In genomic region chr11:114088836-114089235, GRCh38 we compare ENCODE assay signal across 19 cellular contexts. TPM values are rescaled to one million over a fixed set of nuclear protein-coding genes. Genes with fewer than 3 reads are reported as not detected.
DNase-seq lines count a peak whose midpoint lies in the region; ATAC-seq and TF ChIP-seq lines count a peak whose summit lies in the region.
"Had no signal": no experiment of that assay in that cellular context is flagged by ENCODE, and none has a peak within 500 bp of the region (broad histone marks: within the 10 kb centered on the region; RNA-seq: fewer than 3 reads in every experiment).

No MANE protein-coding gene starts in this region.

- WGBS in stomach, 5 donors: 73 to 92% (median 87%) methylated on average over 7 of the region's 7 CpGs

- DNase-seq in effector memory CD8-positive, alpha-beta T cell: no peak
- DNase-seq in midbrain (lab: John Stamatoyannopoulos, UW): peak; percentile 80
- DNase-seq in stomach: no peak
- DNase-seq in NCI-H1436 (lab: John Stamatoyannopoulos, UW): no peak
- DNase-seq in NCI-H82 treated with DMSO at 0.1 percent for 48 hours (lab: John Stamatoyannopoulos, UW; ENCODE audit: unreplicated experiment): no peak
- DNase-seq in NCI-H2107 (lab: John Stamatoyannopoulos, UW): no peak
- DNase-seq: activated CD8-positive, alpha-beta memory T cell treated with anti-CD3 and anti-CD28 coated beads, Interleukin-2, amount 10 ng/mL, durations not matched to agents 7 days and 5 days; activated naive CD4-positive, alpha-beta T cell treated with anti-CD3 and anti-CD28 coated beads for 36 hours; AML-193; foreskin keratinocyte; NCI-H146; NCI-H510A; OCI-M1; stimulated activated CD4-positive, alpha-beta T cell treated with anti-CD3 and anti-CD28 coated beads, Interleukin-2, amount 100 ng/mL, for 24 hours; upper lobe of right lung had no signal

- intact Hi-C loops in stomach (cut with DNase I; ENCODE audit: low total_unique reads): loop anchor here (10.0 kb wide), 1 partner anchor 46 kb away; no protein-coding TSS in a partner anchor

- H3K79me2 ChIP-seq in Loucy (ENCODE audit: insufficient read depth, low read length): peaks cover 4% of the 10 kb centered on the region; the same call in 1 of the 2 replicates

- H3K4me1 Mint-ChIP-seq in effector memory CD8-positive, alpha-beta T cell (ENCODE audit: low read depth in 2 of 2): peaks cover 9 to 66% of the 10 kb centered on the region in 2 donors

- H3K27ac ChIP-seq in stomach: peak overlapping the region in 3 of 5 donors; percentile 7 to 40 (median 9)
- H3K27ac ChIP-seq: foreskin keratinocyte, KMS-11, upper lobe of right lung had no signal

- H3K9ac ChIP-seq in Loucy (ENCODE audit: low read depth, low read length, poor library complexity, severe bottlenecking): peak overlapping the region; percentile 42
- H3K9ac ChIP-seq: KMS-11 had no signal

- no peaks in the 10 kb centered on the region for H3K9me2 ChIP-seq in Loucy (replicated peaks; ENCODE audit: low read depth, low read length)

- TF ChIP-seq CTCF in Loucy (conservative IDR thresholded peaks at IDR 0.05; ENCODE audit: low read length): no peak
- no peak for TF ChIP-seq CTCF in stomach (IDR thresholded peaks at IDR 0.05)

- H3K9me3 ChIP-seq in Loucy (ENCODE audit: insufficient read depth, low read depth, low read length): no peaks in the 10 kb centered on the region
- H3K9me3 ChIP-seq in stomach: no peaks in the 10 kb centered on the region
- H3K9me3 ChIP-seq: upper lobe of right lung had no signal

- H3K4me2 ChIP-seq in Loucy (ENCODE audit: low read depth, low read length, poor library complexity, severe bottlenecking): no peak overlapping the region
- H3K4me2 ChIP-seq: KMS-11 had no signal

- peak overlapping the region in 1 of 2 donors; percentile 28 for H3K27ac Mint-ChIP-seq in effector memory CD8-positive, alpha-beta T cell
- H3K27ac Mint-ChIP-seq: activated CD8-positive, alpha-beta memory T cell treated with anti-CD3 and anti-CD28 coated beads, Interleukin-2, amount 10 ng/mL, durations not matched to agents 7 days and 5 days; activated naive CD4-positive, alpha-beta T cell treated with anti-CD3 and anti-CD28 coated beads for 36 hours; WTC11 had no signal

- TF ChIP-seq POLR2A in stomach (IDR thresholded peaks at IDR 0.05): no peak

- no peaks in the 10 kb centered on the region for H3K36me3 ChIP-seq in Loucy (ENCODE audit: insufficient read depth, low read length)
- H3K36me3 ChIP-seq in stomach: peaks cover 18 to 60% (median 49%) of the 10 kb centered on the region in 4 donors

- H3K4me3 Mint-ChIP-seq in effector memory CD8-positive, alpha-beta T cell: peak overlapping the region in 1 of 2 donors; percentile 57
- H3K4me3 Mint-ChIP-seq: activated CD8-positive, alpha-beta memory T cell treated with anti-CD3 and anti-CD28 coated beads, Interleukin-2, amount 10 ng/mL, durations not matched to agents 7 days and 5 days; activated naive CD4-positive, alpha-beta T cell treated with anti-CD3 and anti-CD28 coated beads for 36 hours; WTC11 had no signal

- TF ChIP-seq EP300 in stomach (IDR thresholded peaks at IDR 0.05): no peak

- H3K4me1 ChIP-seq in Loucy (ENCODE audit: insufficient read depth, low read length, poor library complexity, severe bottlenecking): peaks cover 77% of the 10 kb centered on the region
- H3K4me1 ChIP-seq in stomach: peaks cover 93 to 100% (median 96%) of the 10 kb centered on the region in 4 donors
- H3K4me1 ChIP-seq: foreskin keratinocyte had no signal

- peaks cover 6% of the 10 kb centered on the region; the same call in 1 of the 2 replicates for H3F3A ChIP-seq in Loucy (ENCODE audit: low read depth)

- ATAC-seq in effector memory CD8-positive, alpha-beta T cell (replicated peaks): peak; percentile 11
- no peak for ATAC-seq in HG03097 (IDR thresholded peaks at IDR 0.05; ENCODE audit: low FRiP score, unreplicated experiment)
- ATAC-seq: activated CD8-positive, alpha-beta memory T cell treated with anti-CD3 and anti-CD28 coated beads, Interleukin-2, amount 10 ng/mL, durations not matched to agents 7 days and 5 days; foreskin keratinocyte; upper lobe of right lung; WTC11 had no signal

- H4K20me1 ChIP-seq in Loucy (ENCODE audit: insufficient read depth, low read length, poor library complexity, severe bottlenecking): no peaks in the 10 kb centered on the region

- no peak overlapping the region for H2AFZ ChIP-seq in Loucy (ENCODE audit: low read length)

- peaks cover 27% of the 10 kb centered on the region for H3K36me3 Mint-ChIP-seq in effector memory CD8-positive, alpha-beta T cell (ENCODE audit: insufficient read depth)
- H3K36me3 Mint-ChIP-seq: activated CD8-positive, alpha-beta memory T cell treated with anti-CD3 and anti-CD28 coated beads, Interleukin-2, amount 10 ng/mL, durations not matched to agents 7 days and 5 days; WTC11 had no signal

- H3K9me3 Mint-ChIP-seq in effector memory CD8-positive, alpha-beta T cell: no peaks in the 10 kb centered on the region
- H3K9me3 Mint-ChIP-seq: activated naive CD4-positive, alpha-beta T cell treated with anti-CD3 and anti-CD28 coated beads for 36 hours; WTC11 had no signal

- peaks cover 0 to 6% of the 10 kb centered on the region in 2 donors for H3K27me3 Mint-ChIP-seq in effector memory CD8-positive, alpha-beta T cell

- H3K4me3 ChIP-seq in Loucy (ENCODE audit: low read length, poor library complexity, severe bottlenecking) (no peak overlapping the region), stomach (peak overlapping the region in 1 of 4 donors; percentile 17)
- H3K4me3 ChIP-seq: upper lobe of right lung had no signal

- no peaks in the 10 kb centered on the region for H3K27me3 ChIP-seq in Loucy (ENCODE audit: insufficient read depth, low read length, poor library complexity, severe bottlenecking)
- no peaks in the 10 kb centered on the region for H3K27me3 ChIP-seq in stomach
- H3K27me3 ChIP-seq: foreskin keratinocyte, upper lobe of right lung had no signal

RNA-seq across cellular contexts. Expression of gene ZBTB16, which starts 29.3 kb away (rescaled TPM):
- 100 to 1,000 TPM in 3 of 5 donors, 10 to 100 TPM in 2; 30.1 to 318 (median 137) TPM for total RNA-seq in stomach
- polyA plus RNA-seq in stomach: 10 to 100 TPM in 2 of 3 donors, 1 to 10 TPM in 1; 7.9 to 22.5 (median 19.1) TPM
- total RNA-seq: foreskin keratinocyte had no signal
- polyA plus RNA-seq: foreskin keratinocyte had no signal
